Comparison of ENCODE assay signal across 9 cellular contexts in genomic region chr3:125212509-125213372, GRCh38. TPM values are rescaled to one million over a fixed set of nuclear protein-coding genes. Genes with fewer than 3 reads are reported as not detected.
DNase-seq lines count a peak whose midpoint lies in the region; ATAC-seq and TF ChIP-seq lines count a peak whose summit lies in the region.
"Had no signal": no experiment of that assay in that cellular context is flagged by ENCODE, and none has a peak within 500 bp of the region (broad histone marks: within the 10 kb centered on the region; RNA-seq: fewer than 3 reads in every experiment).

A gene with protein sequence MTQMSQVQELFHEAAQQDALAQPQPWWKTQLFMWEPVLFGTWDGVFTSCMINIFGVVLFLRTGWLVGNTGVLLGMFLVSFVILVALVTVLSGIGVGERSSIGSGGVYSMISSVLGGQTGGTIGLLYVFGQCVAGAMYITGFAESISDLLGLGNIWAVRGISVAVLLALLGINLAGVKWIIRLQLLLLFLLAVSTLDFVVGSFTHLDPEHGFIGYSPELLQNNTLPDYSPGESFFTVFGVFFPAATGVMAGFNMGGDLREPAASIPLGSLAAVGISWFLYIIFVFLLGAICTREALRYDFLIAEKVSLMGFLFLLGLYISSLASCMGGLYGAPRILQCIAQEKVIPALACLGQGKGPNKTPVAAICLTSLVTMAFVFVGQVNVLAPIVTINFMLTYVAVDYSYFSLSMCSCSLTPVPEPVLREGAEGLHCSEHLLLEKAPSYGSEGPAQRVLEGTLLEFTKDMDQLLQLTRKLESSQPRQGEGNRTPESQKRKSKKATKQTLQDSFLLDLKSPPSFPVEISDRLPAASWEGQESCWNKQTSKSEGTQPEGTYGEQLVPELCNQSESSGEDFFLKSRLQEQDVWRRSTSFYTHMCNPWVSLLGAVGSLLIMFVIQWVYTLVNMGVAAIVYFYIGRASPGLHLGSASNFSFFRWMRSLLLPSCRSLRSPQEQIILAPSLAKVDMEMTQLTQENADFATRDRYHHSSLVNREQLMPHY (minus strand): TSS chr3:125212748. CDS start chr3:125211349, 1,399 bp downstream.

- CTCF ChIA-PET in OCI-LY7 (lab: Charles Lee; ENCODE audit: unreplicated experiment) = no interaction called here

- no peaks in the 10 kb centered on the region for H3K36me3 ChIP-seq in DOHH2 (ENCODE audit: control insufficient read depth, low read length)
- H3K36me3 ChIP-seq in MG63 = no peaks in the 10 kb centered on the region
- H3K36me3 ChIP-seq in osteoblast (ENCODE audit: insufficient read depth, low read length) = no peaks in the 10 kb centered on the region
- H3K36me3 ChIP-seq in OCI-LY7 (ENCODE audit: insufficient read depth, low read length) = no peaks in the 10 kb centered on the region

- H3F3A ChIP-seq in DOHH2 (ENCODE audit: control insufficient read depth, insufficient read depth) = no peaks in the 10 kb centered on the region

- H3K4me2 ChIP-seq in DOHH2 (ENCODE audit: low read length) (peak within 1 kb of the TSS; percentile 26; the same call in 1 of the 2 replicates), osteoblast (ENCODE audit: insufficient read depth, low read length) (peak within 1 kb of the TSS; percentile 89), OCI-LY7 (ENCODE audit: low read length) (no peak within 1 kb of the TSS)

- no peaks in the 10 kb centered on the region for H3K9me3 ChIP-seq in DOHH2 (ENCODE audit: control insufficient read depth, insufficient read depth, low read length)
- H3K9me3 ChIP-seq in MG63 = no peaks in the 10 kb centered on the region
- no peaks in the 10 kb centered on the region for H3K9me3 ChIP-seq in osteoblast (ENCODE audit: low read depth, low read length)
- H3K9me3 ChIP-seq in OCI-LY7 (ENCODE audit: low read length) = no peaks in the 10 kb centered on the region

- H3K4me1 ChIP-seq in DOHH2 (ENCODE audit: control insufficient read depth, low read length) (peaks cover 4% of the 10 kb centered on the region; the same call in 1 of the 2 replicates), osteoblast (ENCODE audit: insufficient read depth, low read length) (peaks cover 12% of the 10 kb centered on the region), OCI-LY7 (ENCODE audit: insufficient read depth, low read length, poor library complexity, severe bottlenecking) (no peaks in the 10 kb centered on the region)

- DNase-seq in MG63 = no peak
- no peak for DNase-seq in fibroblast of pulmonary artery (ENCODE audit: low read depth)
- no peak for DNase-seq in osteoblast (ENCODE audit: insufficient read length, low spot score, missing footprints)
- no peak for DNase-seq in amniotic stem cell (lab: John Stamatoyannopoulos, UW)
- DNase-seq in OCI-LY7 (ENCODE audit: low spot score) = no peak
- DNase-seq in Kasumi-1 (lab: John Stamatoyannopoulos, UW) = no peak

- no TSS peak for BruUV-seq in OCI-LY7 (replicated peaks; lab: Mats Ljungman, UMichigan)

- H4K20me1 ChIP-seq in DOHH2 (ENCODE audit: control insufficient read depth, insufficient read depth, low read depth, low read length) = no peaks in the 10 kb centered on the region
- no peaks in the 10 kb centered on the region for H4K20me1 ChIP-seq in osteoblast (ENCODE audit: insufficient read depth, low read length)
- no peaks in the 10 kb centered on the region for H4K20me1 ChIP-seq in OCI-LY7 (ENCODE audit: insufficient read depth, low read length)

- no peak for TF ChIP-seq CTCF in DOHH2 (IDR thresholded peaks at IDR 0.05; ENCODE audit: low read depth, low read length, poor library complexity, severe bottlenecking)
- TF ChIP-seq CTCF in fibroblast of pulmonary artery (IDR thresholded peaks at IDR 0.05; ENCODE audit: low read length, missing control alignments) = no peak
- TF ChIP-seq CTCF in osteoblast (IDR thresholded peaks at IDR 0.05; ENCODE audit: extremely low read depth, low read depth, low read length) = no peak
- TF ChIP-seq CTCF in OCI-LY7 (conservative IDR thresholded peaks at IDR 0.05; ENCODE audit: low read length) = no peak

- no peak within 1 kb of the TSS for H3K27ac ChIP-seq in DOHH2 (ENCODE audit: low read depth, low read length)
- no peak within 1 kb of the TSS for H3K27ac ChIP-seq in osteoblast (ENCODE audit: low read depth, low read length)
- no peak within 1 kb of the TSS for H3K27ac ChIP-seq in OCI-LY7 (ENCODE audit: low read depth, low read length, poor library complexity, severe bottlenecking)

- POLR2A ChIA-PET in OCI-LY7 (lab: Charles Lee) = no interaction called here

- no peak for ATAC-seq in HG03135 (IDR thresholded peaks at IDR 0.05; ENCODE audit: unreplicated experiment)
- ATAC-seq: K562 had no signal

- H3K4me3 ChIP-seq in DOHH2 (ENCODE audit: low read length) = no peak within 1 kb of the TSS
- no peak within 1 kb of the TSS for H3K4me3 ChIP-seq in MG63
- H3K4me3 ChIP-seq in fibroblast of pulmonary artery (replicated peaks; ENCODE audit: low read depth, low read length) = peak within 1 kb of the TSS; percentile 47
- peak within 1 kb of the TSS; percentile 74 for H3K4me3 ChIP-seq in osteoblast (ENCODE audit: insufficient read depth, low read length)
- H3K4me3 ChIP-seq in OCI-LY7 (ENCODE audit: low read depth, low read length, poor library complexity, severe bottlenecking) = no peak within 1 kb of the TSS
- H3K4me3 ChIP-seq: K562 had no signal

- H2AFZ ChIP-seq in osteoblast (ENCODE audit: low read length) = peak within 1 kb of the TSS; percentile 82
- H2AFZ ChIP-seq in OCI-LY7 (ENCODE audit: low read length) = no peak within 1 kb of the TSS

- H3K79me2 ChIP-seq in DOHH2 (ENCODE audit: control insufficient read depth, low read length) = no peaks in the 10 kb centered on the region
- H3K79me2 ChIP-seq in osteoblast (ENCODE audit: insufficient read depth, low read length) = no peaks in the 10 kb centered on the region
- no peaks in the 10 kb centered on the region for H3K79me2 ChIP-seq in OCI-LY7 (ENCODE audit: insufficient read depth, low read depth, low read length)

- H3K27me3 ChIP-seq in DOHH2 (ENCODE audit: control insufficient read depth, low read length) (peaks cover 50% of the 10 kb centered on the region), MG63 (no peaks in the 10 kb centered on the region), osteoblast (ENCODE audit: insufficient read depth, low read length) (no peaks in the 10 kb centered on the region)

- intact Hi-C loops in OCI-LY7 (cut with micrococcal nuclease; ENCODE audit: unreplicated experiment) = no loop called here

- H3K9me2 ChIP-seq in DOHH2 (replicated peaks; ENCODE audit: control insufficient read depth, low read length) = no peaks in the 10 kb centered on the region
- H3K9me2 ChIP-seq in OCI-LY7 (ENCODE audit: insufficient read depth, low read length) = no peaks in the 10 kb centered on the region

RNA-seq across cellular contexts. Expression of the gene that starts here (rescaled TPM):
- 28.7 and 52.7 TPM in 2 replicates for total RNA-seq in MG63 (2014; rRNA removed; shearing (Covaris generic); ENCODE audit: low replicate concordance)
- total RNA-seq in osteoblast (33.0 and 36.2 TPM in 2 replicates), OCI-LY7 (2022) (0.84 and 0.94 TPM in 2 replicates)
- 0.13 and 1.0 TPM in 2 replicates for total RNA-seq in OCI-LY7 (2014; rRNA removed; shearing (Covaris generic))

Comparison
In these comparisons a context has a peak if more than half of its experiments do, and no peak if none do; other contexts are left out.
1. RNA of the gene that starts here (total RNA-seq): 28.7 to 52.7 TPM in MG63 and 33.0 to 36.2 TPM in osteoblast; 0.13 to 1.0 TPM in OCI-LY7; every median in the first group is over 10 times any median in the second.
2. H3K4me3 ChIP-seq: peak in fibroblast of pulmonary artery (single experiment) and osteoblast (single experiment); none in DOHH2 (single experiment), MG63 (single experiment) and OCI-LY7 (single experiment).